In genomic region chr2:24352664-24353063, GRCh38 we compare ENCODE assay signal across 1 cellular context.
A peak's percentile ranks its signal among the peaks of the same experiment; 100 is the strongest.
TF ChIP-seq lines count a peak whose summit lies in the region.

No MANE protein-coding gene starts in this region.

TF ChIP-seq in GM12878, 131 proteins besides CTCF, POLR2A, EP300 and RAD21:
- TF ChIP-seq MEF2A (IDR thresholded peaks at IDR 0.05; ENCODE audit: insufficient read depth, low read depth, low read length): peak; percentile 85
- peak; percentile 61 for TF ChIP-seq JUNB (IDR thresholded peaks at IDR 0.05)
- TF ChIP-seq MTA2 (IDR thresholded peaks at IDR 0.05; ENCODE audit: low read depth): peak; percentile 38; the same call in 1 of the 2 replicates
- peak; percentile 66 for TF ChIP-seq NFIC (IDR thresholded peaks at IDR 0.05; ENCODE audit: low read depth, low read length)
- no peak for TF ChIP-seq RELA (IDR thresholded peaks at IDR 0.05; ENCODE audit: borderline replicate concordance, partially characterized antibody)
- TF ChIP-seq RUNX3 (IDR thresholded peaks at IDR 0.05; ENCODE audit: low read length): peak; percentile 19; the same call in 1 of the 2 replicates
- TF ChIP-seq CREM (IDR thresholded peaks at IDR 0.05; ENCODE audit: low read depth): 0 out of 2 replicates have a peak, but pooled peaks have one; percentile 34
- peak; percentile 84 for TF ChIP-seq MEF2B (IDR thresholded peaks at IDR 0.05; ENCODE audit: partially characterized antibody, poor library complexity, severe bottlenecking)
- no peak for TF ChIP-seq ZNF217 (IDR thresholded peaks at IDR 0.05)
- TF ChIP-seq, protein P1, sequence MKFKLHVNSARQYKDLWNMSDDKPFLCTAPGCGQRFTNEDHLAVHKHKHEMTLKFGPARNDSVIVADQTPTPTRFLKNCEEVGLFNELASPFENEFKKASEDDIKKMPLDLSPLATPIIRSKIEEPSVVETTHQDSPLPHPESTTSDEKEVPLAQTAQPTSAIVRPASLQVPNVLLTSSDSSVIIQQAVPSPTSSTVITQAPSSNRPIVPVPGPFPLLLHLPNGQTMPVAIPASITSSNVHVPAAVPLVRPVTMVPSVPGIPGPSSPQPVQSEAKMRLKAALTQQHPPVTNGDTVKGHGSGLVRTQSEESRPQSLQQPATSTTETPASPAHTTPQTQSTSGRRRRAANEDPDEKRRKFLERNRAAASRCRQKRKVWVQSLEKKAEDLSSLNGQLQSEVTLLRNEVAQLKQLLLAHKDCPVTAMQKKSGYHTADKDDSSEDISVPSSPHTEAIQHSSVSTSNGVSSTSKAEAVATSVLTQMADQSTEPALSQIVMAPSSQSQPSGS (IDR thresholded peaks at IDR 0.05; ENCODE audit: low read length): peak; percentile 56; the same call in 1 of the 2 replicates
- TF ChIP-seq PML (IDR thresholded peaks at IDR 0.05; ENCODE audit: low read length): no peak
- TF ChIP-seq FOXM1 (IDR thresholded peaks at IDR 0.05; ENCODE audit: low read depth, low read length): peak; percentile 32; the same call in 1 of the 2 replicates
- TF ChIP-seq ATF7 (IDR thresholded peaks at IDR 0.05; ENCODE audit: low read depth): peak; percentile 46; the same call in 1 of the 2 replicates
- TF ChIP-seq, protein P2, sequence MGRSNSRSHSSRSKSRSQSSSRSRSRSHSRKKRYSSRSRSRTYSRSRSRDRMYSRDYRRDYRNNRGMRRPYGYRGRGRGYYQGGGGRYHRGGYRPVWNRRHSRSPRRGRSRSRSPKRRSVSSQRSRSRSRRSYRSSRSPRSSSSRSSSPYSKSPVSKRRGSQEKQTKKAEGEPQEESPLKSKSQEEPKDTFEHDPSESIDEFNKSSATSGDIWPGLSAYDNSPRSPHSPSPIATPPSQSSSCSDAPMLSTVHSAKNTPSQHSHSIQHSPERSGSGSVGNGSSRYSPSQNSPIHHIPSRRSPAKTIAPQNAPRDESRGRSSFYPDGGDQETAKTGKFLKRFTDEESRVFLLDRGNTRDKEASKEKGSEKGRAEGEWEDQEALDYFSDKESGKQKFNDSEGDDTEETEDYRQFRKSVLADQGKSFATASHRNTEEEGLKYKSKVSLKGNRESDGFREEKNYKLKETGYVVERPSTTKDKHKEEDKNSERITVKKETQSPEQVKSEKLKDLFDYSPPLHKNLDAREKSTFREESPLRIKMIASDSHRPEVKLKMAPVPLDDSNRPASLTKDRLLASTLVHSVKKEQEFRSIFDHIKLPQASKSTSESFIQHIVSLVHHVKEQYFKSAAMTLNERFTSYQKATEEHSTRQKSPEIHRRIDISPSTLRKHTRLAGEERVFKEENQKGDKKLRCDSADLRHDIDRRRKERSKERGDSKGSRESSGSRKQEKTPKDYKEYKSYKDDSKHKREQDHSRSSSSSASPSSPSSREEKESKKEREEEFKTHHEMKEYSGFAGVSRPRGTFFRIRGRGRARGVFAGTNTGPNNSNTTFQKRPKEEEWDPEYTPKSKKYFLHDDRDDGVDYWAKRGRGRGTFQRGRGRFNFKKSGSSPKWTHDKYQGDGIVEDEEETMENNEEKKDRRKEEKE (IDR thresholded peaks at IDR 0.05): no peak
